Comparison of ENCODE assay signal across 12 cellular contexts in the genomic region with DNA sequence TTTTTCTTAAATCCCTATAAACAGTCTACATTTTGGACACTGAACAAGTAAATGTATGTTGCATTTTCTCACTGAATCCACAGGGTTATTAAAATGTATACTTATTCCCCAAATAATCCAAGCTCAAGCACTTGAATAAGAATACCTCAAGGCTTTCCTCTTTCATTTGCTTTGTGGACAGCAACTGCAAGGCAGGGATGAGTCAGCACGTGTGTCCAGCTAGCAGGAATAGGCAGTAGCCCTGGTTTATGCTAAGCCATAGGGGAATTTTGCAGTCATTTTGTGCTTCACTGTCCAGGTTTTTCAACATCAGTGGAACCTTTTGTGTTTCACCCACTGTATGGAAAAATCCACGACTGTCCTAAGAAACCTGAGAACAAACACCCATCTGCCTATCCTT.
DNase-seq lines count a peak whose midpoint lies in the region; ATAC-seq and TF ChIP-seq lines count a peak whose summit lies in the region.
"Had no signal": no experiment of that assay in that cellular context is flagged by ENCODE, and none has a peak within 500 bp of the region (broad histone marks: within the 10 kb centered on the region; RNA-seq: fewer than 3 reads in every experiment).

No MANE protein-coding gene starts in this region.

- TF ChIP-seq EP300 in tibial nerve (IDR thresholded peaks at IDR 0.05), result no peak

- peaks cover 0 to 2% (median 2%) of the 10 kb centered on the region in 3 donors for H3K27me3 Mint-ChIP-seq in CD14-positive monocyte (ENCODE audit: low read depth in 3 of 3)

- no peaks in the 10 kb centered on the region for H3K9me3 Mint-ChIP-seq in CD14-positive monocyte
- H3K9me3 Mint-ChIP-seq: activated naive CD4-positive, alpha-beta T cell treated with anti-CD3 and anti-CD28 coated beads, Interleukin-2, amount 50 U/mL, for 72 hours had no signal

- POLR2A ChIA-PET in AG04450 (lab: Yijun Ruan, JAX), result no interaction called here

- TF ChIP-seq CTCF in AG04450 (IDR thresholded peaks at IDR 0.05; ENCODE audit: low read depth, low read length) (no peak), fibroblast of pulmonary artery (IDR thresholded peaks at IDR 0.05; ENCODE audit: low read length, missing control alignments) (no peak), CD14-positive monocyte (IDR thresholded peaks at IDR 0.05) (no peak), tibial nerve (IDR thresholded peaks at IDR 0.05) (no peak)

- H3K27me3 ChIP-seq in AG04450 (ENCODE audit: control insufficient read depth, insufficient read depth, low read length), result no peaks in the 10 kb centered on the region
- no peaks in the 10 kb centered on the region for H3K27me3 ChIP-seq in tibial nerve

- H3K4me3 Mint-ChIP-seq in CD14-positive monocyte, result no peak overlapping the region

- intact Hi-C loops in CD14-positive monocyte (cut with micrococcal nuclease), result no loop called here

- no peak overlapping the region for H3K27ac Mint-ChIP-seq in CD14-positive monocyte
- H3K27ac Mint-ChIP-seq: activated naive CD4-positive, alpha-beta T cell treated with anti-CD3 and anti-CD28 coated beads, Interleukin-2, amount 50 U/mL, for 72 hours had no signal

- H3K36me3 Mint-ChIP-seq in CD14-positive monocyte, result no peaks in the 10 kb centered on the region
- H3K36me3 Mint-ChIP-seq: activated naive CD4-positive, alpha-beta T cell treated with anti-CD3 and anti-CD28 coated beads, Interleukin-2, amount 50 U/mL, for 72 hours had no signal

- peaks cover 2% of the 10 kb centered on the region for H3K4me1 Mint-ChIP-seq in CD14-positive monocyte

- TF ChIP-seq POLR2A in tibial nerve (IDR thresholded peaks at IDR 0.05), result no peak

- H3K9me3 ChIP-seq in AG04450 (ENCODE audit: control insufficient read depth, insufficient read depth, low read length) (no peaks in the 10 kb centered on the region), tibial nerve (no peaks in the 10 kb centered on the region)
- H3K9me3 ChIP-seq: Caco-2 had no signal

- CTCF ChIA-PET in AG04450 (lab: Charles Lee), result interaction anchor here (0.8 to 4.2 kb wide), 3 partner anchors 506 to 527 kb away, joined by 3 to 33 read pairs (median 4); no protein-coding TSS in a partner anchor

- no peak for ATAC-seq in GM21619 (IDR thresholded peaks at IDR 0.05; ENCODE audit: unreplicated experiment)
- ATAC-seq in GM18873 (IDR thresholded peaks at IDR 0.05; ENCODE audit: low FRiP score, unreplicated experiment), result no peak
- ATAC-seq: activated naive CD4-positive, alpha-beta T cell treated with anti-CD3 and anti-CD28 coated beads, Interleukin-2, amount 50 U/mL, for 72 hours; esophagus mucosa had no signal

- WGBS in tibial nerve, 2 donors, result 58 to 60% methylated on average over 2 of the region's 2 CpGs

- peaks cover 0 to 4% (median 0%) of the 10 kb centered on the region in 4 donors for H3K4me1 ChIP-seq in tibial nerve
- H3K4me1 ChIP-seq: Caco-2 had no signal

- no peak overlapping the region for H3K4me3 ChIP-seq in AG04450 (ENCODE audit: low read depth, low read length)
- H3K4me3 ChIP-seq in fibroblast of pulmonary artery (replicated peaks; ENCODE audit: low read depth, low read length), result no peak overlapping the region
- H3K4me3 ChIP-seq in tibial nerve, result no peak overlapping the region

- DNase-seq in AG04450 (ENCODE audit: low read depth, low spot score) (peak; percentile 37), H4 (ENCODE audit: low spot score) (peak; percentile 72), RPMI8226 (peak; percentile 23), fibroblast of pulmonary artery (ENCODE audit: low read depth) (peak; percentile 61), CD14-positive monocyte (ENCODE audit: low spot score) (no peak), tibial nerve (ENCODE audit: low spot score in 2 of 2) (no peak)
- DNase-seq: Caco-2, NCI-H2029 treated with DMSO at 0.1 percent for 48 hours had no signal

- H3K36me3 ChIP-seq in tibial nerve, result no peaks in the 10 kb centered on the region

- no peak overlapping the region for H3K27ac ChIP-seq in AG04450 (ENCODE audit: low read depth, low read length)
- H3K27ac ChIP-seq in tibial nerve, result no peak overlapping the region

Comparison
In these comparisons a context has a peak if more than half of its experiments do, and no peak if none do; other contexts are left out.
1. DNase-seq: peak in AG04450 (single experiment), H4 (single experiment), RPMI8226 (single experiment) and fibroblast of pulmonary artery (single experiment); none in CD14-positive monocyte (single experiment) and tibial nerve (0 of 2).